ENCODE assay signal across 10 cellular contexts in genomic region chr2:63544017-63544627, GRCh38. TPM values are rescaled to one million over a fixed set of nuclear protein-coding genes. Genes with fewer than 3 reads are reported as not detected.
A peak's percentile ranks its signal among the peaks of the same experiment; 100 is the strongest.
DNase-seq lines count a peak whose midpoint lies in the region; ATAC-seq and TF ChIP-seq lines count a peak whose summit lies in the region.
"Had no signal": no experiment of that assay in that cellular context is flagged by ENCODE, and none has a peak within 500 bp of the region (broad histone marks: within the 10 kb centered on the region; RNA-seq: fewer than 3 reads in every experiment).

No MANE protein-coding gene starts in this region.

- ATAC-seq in T-helper 17 cell: peak; percentile 45
- ATAC-seq in HG03045 (IDR thresholded peaks at IDR 0.05; ENCODE audit: unreplicated experiment): no peak
- ATAC-seq: activated CD4-positive, alpha-beta T cell treated with anti-CD3 and anti-CD28 coated beads for 36 hours had no signal

- intact Hi-C loops in CD14-positive monocyte (cut with micrococcal nuclease): no loop called here

- no peaks in the 10 kb centered on the region for H3K9me3 ChIP-seq in T-helper 17 cell (ENCODE audit: control insufficient read depth, low read length, poor library complexity, severe bottlenecking)

- H3K4me3 Mint-ChIP-seq in CD14-positive monocyte (no peak overlapping the region), T-helper 17 cell (no peak overlapping the region)
- H3K4me3 Mint-ChIP-seq: activated CD4-positive, alpha-beta T cell treated with anti-CD3 and anti-CD28 coated beads for 36 hours; stimulated activated naive B cell treated with anti-CD40 and anti-IgM and Interleukin-4, amounts not matched to agents 10 μg/mL and 1 μg/mL and 100 μg/mL, for 72 hours had no signal

- no peaks in the 10 kb centered on the region for H3K27me3 Mint-ChIP-seq in CD14-positive monocyte (ENCODE audit: low read depth in 3 of 3)
- H3K27me3 Mint-ChIP-seq in T-helper 17 cell: no peaks in the 10 kb centered on the region
- H3K27me3 Mint-ChIP-seq: activated CD4-positive, alpha-beta T cell treated with anti-CD3 and anti-CD28 coated beads for 36 hours; stimulated activated naive B cell treated with anti-CD40 and anti-IgM and Interleukin-4, amounts not matched to agents 10 μg/mL and 1 μg/mL and 100 μg/mL, for 72 hours had no signal

- DNase-seq in CD14-positive monocyte (ENCODE audit: low spot score): no peak
- DNase-seq in HFF-Myc (ENCODE audit: extremely low read depth, low read depth): no peak
- DNase-seq in T-helper 17 cell: no peak
- peak; percentile 11 for DNase-seq in inferior parietal cortex (ENCODE audit: extremely low spot score)
- no peak for DNase-seq in GF-D8 (lab: John Stamatoyannopoulos, UW)
- no peak for DNase-seq in NCI-H2081 (lab: John Stamatoyannopoulos, UW)
- no peak for DNase-seq in stimulated activated naive CD4-positive, alpha-beta T cell treated with Interleukin-2 at 50 U/mL for 16 hours (lab: John Stamatoyannopoulos, UW)
- DNase-seq: activated CD4-positive, alpha-beta T cell treated with anti-CD3 and anti-CD28 coated beads for 36 hours; stimulated activated naive B cell treated with anti-CD40 and anti-IgM and Interleukin-4, amounts not matched to agents 10 μg/mL and 1 μg/mL and 100 μg/mL, for 72 hours had no signal

- H3K36me3 Mint-ChIP-seq in CD14-positive monocyte (no peaks in the 10 kb centered on the region), T-helper 17 cell (ENCODE audit: low read depth) (no peaks in the 10 kb centered on the region)

- H3K4me1 Mint-ChIP-seq in CD14-positive monocyte (peaks cover 2% of the 10 kb centered on the region), T-helper 17 cell (peaks cover 3% of the 10 kb centered on the region)
- H3K4me1 Mint-ChIP-seq: activated CD4-positive, alpha-beta T cell treated with anti-CD3 and anti-CD28 coated beads for 36 hours had no signal

- H3K9me3 Mint-ChIP-seq in CD14-positive monocyte: peaks cover 0 to 1% (median 0%) of the 10 kb centered on the region in 7 donors

- H3K4me3 ChIP-seq in HFF-Myc (replicated peaks; ENCODE audit: low read depth, low read length): no peak overlapping the region

- H3K27ac Mint-ChIP-seq in CD14-positive monocyte (no peak overlapping the region), T-helper 17 cell (no peak overlapping the region)
- H3K27ac Mint-ChIP-seq: activated CD4-positive, alpha-beta T cell treated with anti-CD3 and anti-CD28 coated beads for 36 hours; stimulated activated naive B cell treated with anti-CD40 and anti-IgM and Interleukin-4, amounts not matched to agents 10 μg/mL and 1 μg/mL and 100 μg/mL, for 72 hours had no signal

- TF ChIP-seq CTCF in CD14-positive monocyte (IDR thresholded peaks at IDR 0.05): peak; percentile 29
- TF ChIP-seq CTCF in HFF-Myc (IDR thresholded peaks at IDR 0.05; ENCODE audit: low read depth, low read length, missing control alignments): peak; percentile 26

RNA-seq across cellular contexts. Expression of gene WDPCP, which starts 44.2 kb away (rescaled TPM):
- 1 to 10 TPM; 3.3 to 3.7 TPM for polyA plus RNA-seq in CD14-positive monocyte
- 10 to 100 TPM; 11.6 to 12.9 TPM for total RNA-seq in T-helper 17 cell

RNA-seq across cellular contexts. Expression of gene MDH1, which starts 44.6 kb away (rescaled TPM):
- 100 to 1,000 TPM; 197 to 218 TPM for polyA plus RNA-seq in CD14-positive monocyte
- total RNA-seq in T-helper 17 cell: 10 to 100 TPM; 89.3 to 95.7 TPM
